1 cellular context compared by ENCODE assay signal in genomic region chr16:3596101-3596861, GRCh38.
TF ChIP-seq lines count a peak whose summit lies in the region.

No MANE protein-coding gene starts in this region.

TF ChIP-seq in HepG2, 621 proteins besides CTCF, POLR2A, EP300 and RAD21 (continued from another document and continues in another):
- TF ChIP-seq ZNF20 (CRISPR knock-in tag; IDR thresholded peaks at IDR 0.05) = 0 out of 2 replicates have a peak, but pooled peaks have one; percentile 44
- TF ChIP-seq REPIN1 (CRISPR knock-in tag; IDR thresholded peaks at IDR 0.05; ENCODE audit: borderline replicate concordance, low read depth) = peak; percentile 92; the same call in 1 of the 2 replicates
- no peak for TF ChIP-seq ZBTB3 (CRISPR knock-in tag; IDR thresholded peaks at IDR 0.05; ENCODE audit: borderline replicate concordance, low read depth)
- peak; percentile 65 for TF ChIP-seq ZBTB25 (CRISPR knock-in tag; IDR thresholded peaks at IDR 0.05)
- TF ChIP-seq SOX6 (IDR thresholded peaks at IDR 0.05) = no peak
- peak; percentile 88 for TF ChIP-seq SOX6 (CRISPR knock-in tag; IDR thresholded peaks at IDR 0.05)
- TF ChIP-seq NFKB2 (CRISPR knock-in tag; IDR thresholded peaks at IDR 0.05; ENCODE audit: borderline replicate concordance) = peak; percentile 78
- TF ChIP-seq KLF6 (CRISPR knock-in tag; IDR thresholded peaks at IDR 0.05) = 0 out of 2 replicates have a peak, but pooled peaks have one; percentile 63
- TF ChIP-seq ZNF335 (CRISPR knock-in tag; IDR thresholded peaks at IDR 0.05) = peak; percentile 27; the same call in 1 of the 2 replicates
- peak; percentile 85; the same call in 1 of the 2 replicates for TF ChIP-seq WIZ (CRISPR knock-in tag; IDR thresholded peaks at IDR 0.05)
- peak; percentile 90 for TF ChIP-seq ERF (CRISPR knock-in tag; IDR thresholded peaks at IDR 0.05)
- no peak for TF ChIP-seq CEBPZ (IDR thresholded peaks at IDR 0.05; ENCODE audit: low read length)
- 0 out of 2 replicates have a peak, but pooled peaks have one; percentile 59 for TF ChIP-seq BRCA1 (CRISPR knock-in tag; IDR thresholded peaks at IDR 0.05)
- TF ChIP-seq ETV6 (CRISPR knock-in tag; conservative IDR thresholded peaks at IDR 0.05) = 0 out of 2 replicates have a peak, but pooled peaks have one; percentile 57
- TF ChIP-seq, protein P1, sequence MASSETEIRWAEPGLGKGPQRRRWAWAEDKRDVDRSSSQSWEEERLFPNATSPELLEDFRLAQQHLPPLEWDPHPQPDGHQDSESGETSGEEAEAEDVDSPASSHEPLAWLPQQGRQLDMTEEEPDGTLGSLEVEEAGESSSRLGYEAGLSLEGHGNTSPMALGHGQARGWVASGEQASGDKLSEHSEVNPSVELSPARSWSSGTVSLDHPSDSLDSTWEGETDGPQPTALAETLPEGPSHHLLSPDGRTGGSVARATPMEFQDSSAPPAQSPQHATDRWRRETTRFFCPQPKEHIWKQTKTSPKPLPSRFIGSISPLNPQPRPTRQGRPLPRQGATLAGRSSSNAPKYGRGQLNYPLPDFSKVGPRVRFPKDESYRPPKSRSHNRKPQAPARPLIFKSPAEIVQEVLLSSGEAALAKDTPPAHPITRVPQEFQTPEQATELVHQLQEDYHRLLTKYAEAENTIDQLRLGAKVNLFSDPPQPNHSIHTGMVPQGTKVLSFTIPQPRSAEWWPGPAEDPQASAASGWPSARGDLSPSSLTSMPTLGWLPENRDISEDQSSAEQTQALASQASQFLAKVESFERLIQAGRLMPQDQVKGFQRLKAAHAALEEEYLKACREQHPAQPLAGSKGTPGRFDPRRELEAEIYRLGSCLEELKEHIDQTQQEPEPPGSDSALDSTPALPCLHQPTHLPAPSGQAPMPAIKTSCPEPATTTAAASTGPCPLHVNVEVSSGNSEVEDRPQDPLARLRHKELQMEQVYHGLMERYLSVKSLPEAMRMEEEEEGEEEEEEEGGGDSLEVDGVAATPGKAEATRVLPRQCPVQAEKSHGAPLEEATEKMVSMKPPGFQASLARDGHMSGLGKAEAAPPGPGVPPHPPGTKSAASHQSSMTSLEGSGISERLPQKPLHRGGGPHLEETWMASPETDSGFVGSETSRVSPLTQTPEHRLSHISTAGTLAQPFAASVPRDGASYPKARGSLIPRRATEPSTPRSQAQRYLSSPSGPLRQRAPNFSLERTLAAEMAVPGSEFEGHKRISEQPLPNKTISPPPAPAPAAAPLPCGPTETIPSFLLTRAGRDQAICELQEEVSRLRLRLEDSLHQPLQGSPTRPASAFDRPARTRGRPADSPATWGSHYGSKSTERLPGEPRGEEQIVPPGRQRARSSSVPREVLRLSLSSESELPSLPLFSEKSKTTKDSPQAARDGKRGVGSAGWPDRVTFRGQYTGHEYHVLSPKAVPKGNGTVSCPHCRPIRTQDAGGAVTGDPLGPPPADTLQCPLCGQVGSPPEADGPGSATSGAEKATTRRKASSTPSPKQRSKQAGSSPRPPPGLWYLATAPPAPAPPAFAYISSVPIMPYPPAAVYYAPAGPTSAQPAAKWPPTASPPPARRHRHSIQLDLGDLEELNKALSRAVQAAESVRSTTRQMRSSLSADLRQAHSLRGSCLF (CRISPR knock-in tag; IDR thresholded peaks at IDR 0.05; ENCODE audit: borderline replicate concordance) = no peak
- 0 out of 2 replicates have a peak, but pooled peaks have one; percentile 44 for TF ChIP-seq ONECUT2 (CRISPR knock-in tag; IDR thresholded peaks at IDR 0.05)
- TF ChIP-seq ZNF580 (CRISPR knock-in tag; IDR thresholded peaks at IDR 0.05; ENCODE audit: borderline replicate concordance, low read depth) = peak; percentile 86; the same call in 1 of the 2 replicates
- TF ChIP-seq HNRNPL (IDR thresholded peaks at IDR 0.05; ENCODE audit: low read depth, low read length) = peak; percentile 75; the same call in 1 of the 2 replicates
- TF ChIP-seq ZNF207 (IDR thresholded peaks at IDR 0.05; ENCODE audit: borderline replicate concordance) = no peak
- peak; percentile 92 for TF ChIP-seq ZGPAT (CRISPR knock-in tag; IDR thresholded peaks at IDR 0.05)
- TF ChIP-seq CC2D1A (CRISPR knock-in tag; IDR thresholded peaks at IDR 0.05) = no peak
- peak; percentile 96; the same call in 1 of the 2 replicates for TF ChIP-seq FOXK1 (CRISPR knock-in tag; IDR thresholded peaks at IDR 0.05; ENCODE audit: borderline replicate concordance, low read depth)
- TF ChIP-seq, protein P2, sequence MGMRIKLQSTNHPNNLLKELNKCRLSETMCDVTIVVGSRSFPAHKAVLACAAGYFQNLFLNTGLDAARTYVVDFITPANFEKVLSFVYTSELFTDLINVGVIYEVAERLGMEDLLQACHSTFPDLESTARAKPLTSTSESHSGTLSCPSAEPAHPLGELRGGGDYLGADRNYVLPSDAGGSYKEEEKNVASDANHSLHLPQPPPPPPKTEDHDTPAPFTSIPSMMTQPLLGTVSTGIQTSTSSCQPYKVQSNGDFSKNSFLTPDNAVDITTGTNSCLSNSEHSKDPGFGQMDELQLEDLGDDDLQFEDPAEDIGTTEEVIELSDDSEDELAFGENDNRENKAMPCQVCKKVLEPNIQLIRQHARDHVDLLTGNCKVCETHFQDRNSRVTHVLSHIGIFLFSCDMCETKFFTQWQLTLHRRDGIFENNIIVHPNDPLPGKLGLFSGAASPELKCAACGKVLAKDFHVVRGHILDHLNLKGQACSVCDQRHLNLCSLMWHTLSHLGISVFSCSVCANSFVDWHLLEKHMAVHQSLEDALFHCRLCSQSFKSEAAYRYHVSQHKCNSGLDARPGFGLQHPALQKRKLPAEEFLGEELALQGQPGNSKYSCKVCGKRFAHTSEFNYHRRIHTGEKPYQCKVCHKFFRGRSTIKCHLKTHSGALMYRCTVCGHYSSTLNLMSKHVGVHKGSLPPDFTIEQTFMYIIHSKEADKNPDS (CRISPR knock-in tag; IDR thresholded peaks at IDR 0.05) = peak; percentile 54; the same call in 1 of the 2 replicates
- TF ChIP-seq, protein P3, sequence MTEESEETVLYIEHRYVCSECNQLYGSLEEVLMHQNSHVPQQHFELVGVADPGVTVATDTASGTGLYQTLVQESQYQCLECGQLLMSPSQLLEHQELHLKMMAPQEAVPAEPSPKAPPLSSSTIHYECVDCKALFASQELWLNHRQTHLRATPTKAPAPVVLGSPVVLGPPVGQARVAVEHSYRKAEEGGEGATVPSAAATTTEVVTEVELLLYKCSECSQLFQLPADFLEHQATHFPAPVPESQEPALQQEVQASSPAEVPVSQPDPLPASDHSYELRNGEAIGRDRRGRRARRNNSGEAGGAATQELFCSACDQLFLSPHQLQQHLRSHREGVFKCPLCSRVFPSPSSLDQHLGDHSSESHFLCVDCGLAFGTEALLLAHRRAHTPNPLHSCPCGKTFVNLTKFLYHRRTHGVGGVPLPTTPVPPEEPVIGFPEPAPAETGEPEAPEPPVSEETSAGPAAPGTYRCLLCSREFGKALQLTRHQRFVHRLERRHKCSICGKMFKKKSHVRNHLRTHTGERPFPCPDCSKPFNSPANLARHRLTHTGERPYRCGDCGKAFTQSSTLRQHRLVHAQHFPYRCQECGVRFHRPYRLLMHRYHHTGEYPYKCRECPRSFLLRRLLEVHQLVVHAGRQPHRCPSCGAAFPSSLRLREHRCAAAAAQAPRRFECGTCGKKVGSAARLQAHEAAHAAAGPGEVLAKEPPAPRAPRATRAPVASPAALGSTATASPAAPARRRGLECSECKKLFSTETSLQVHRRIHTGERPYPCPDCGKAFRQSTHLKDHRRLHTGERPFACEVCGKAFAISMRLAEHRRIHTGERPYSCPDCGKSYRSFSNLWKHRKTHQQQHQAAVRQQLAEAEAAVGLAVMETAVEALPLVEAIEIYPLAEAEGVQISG (CRISPR knock-in tag; IDR thresholded peaks at IDR 0.05) = peak; percentile 88
- TF ChIP-seq, protein P4, sequence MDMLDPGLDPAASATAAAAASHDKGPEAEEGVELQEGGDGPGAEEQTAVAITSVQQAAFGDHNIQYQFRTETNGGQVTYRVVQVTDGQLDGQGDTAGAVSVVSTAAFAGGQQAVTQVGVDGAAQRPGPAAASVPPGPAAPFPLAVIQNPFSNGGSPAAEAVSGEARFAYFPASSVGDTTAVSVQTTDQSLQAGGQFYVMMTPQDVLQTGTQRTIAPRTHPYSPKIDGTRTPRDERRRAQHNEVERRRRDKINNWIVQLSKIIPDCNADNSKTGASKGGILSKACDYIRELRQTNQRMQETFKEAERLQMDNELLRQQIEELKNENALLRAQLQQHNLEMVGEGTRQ (IDR thresholded peaks at IDR 0.05; ENCODE audit: low read depth, low read length) = peak; percentile 80
- TF ChIP-seq, protein P4 (CRISPR knock-in tag; IDR thresholded peaks at IDR 0.05; ENCODE audit: borderline replicate concordance) = peak; percentile 46; the same call in 1 of the 2 replicates
- peak; percentile 84; the same call in 1 of the 2 replicates for TF ChIP-seq HOXD1 (CRISPR knock-in tag; IDR thresholded peaks at IDR 0.05)
- TF ChIP-seq ZMAT3 (CRISPR knock-in tag; conservative IDR thresholded peaks at IDR 0.05) = 0 out of 2 replicates have a peak, but pooled peaks have one; percentile 55
- 0 out of 2 replicates have a peak, but pooled peaks have one; percentile 34 for TF ChIP-seq STAT5B (CRISPR knock-in tag; IDR thresholded peaks at IDR 0.05)
- TF ChIP-seq SCMH1 (CRISPR knock-in tag; IDR thresholded peaks at IDR 0.05; ENCODE audit: borderline replicate concordance) = no peak
- TF ChIP-seq DR1 (CRISPR knock-in tag; IDR thresholded peaks at IDR 0.05) = 0 out of 2 replicates have a peak, but pooled peaks have one; percentile 30
- TF ChIP-seq ZFY (CRISPR knock-in tag; IDR thresholded peaks at IDR 0.05) = peak; percentile 85
- TF ChIP-seq, protein P5, sequence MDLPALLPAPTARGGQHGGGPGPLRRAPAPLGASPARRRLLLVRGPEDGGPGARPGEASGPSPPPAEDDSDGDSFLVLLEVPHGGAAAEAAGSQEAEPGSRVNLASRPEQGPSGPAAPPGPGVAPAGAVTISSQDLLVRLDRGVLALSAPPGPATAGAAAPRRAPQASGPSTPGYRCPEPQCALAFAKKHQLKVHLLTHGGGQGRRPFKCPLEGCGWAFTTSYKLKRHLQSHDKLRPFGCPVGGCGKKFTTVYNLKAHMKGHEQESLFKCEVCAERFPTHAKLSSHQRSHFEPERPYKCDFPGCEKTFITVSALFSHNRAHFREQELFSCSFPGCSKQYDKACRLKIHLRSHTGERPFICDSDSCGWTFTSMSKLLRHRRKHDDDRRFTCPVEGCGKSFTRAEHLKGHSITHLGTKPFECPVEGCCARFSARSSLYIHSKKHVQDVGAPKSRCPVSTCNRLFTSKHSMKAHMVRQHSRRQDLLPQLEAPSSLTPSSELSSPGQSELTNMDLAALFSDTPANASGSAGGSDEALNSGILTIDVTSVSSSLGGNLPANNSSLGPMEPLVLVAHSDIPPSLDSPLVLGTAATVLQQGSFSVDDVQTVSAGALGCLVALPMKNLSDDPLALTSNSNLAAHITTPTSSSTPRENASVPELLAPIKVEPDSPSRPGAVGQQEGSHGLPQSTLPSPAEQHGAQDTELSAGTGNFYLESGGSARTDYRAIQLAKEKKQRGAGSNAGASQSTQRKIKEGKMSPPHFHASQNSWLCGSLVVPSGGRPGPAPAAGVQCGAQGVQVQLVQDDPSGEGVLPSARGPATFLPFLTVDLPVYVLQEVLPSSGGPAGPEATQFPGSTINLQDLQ (CRISPR knock-in tag; IDR thresholded peaks at IDR 0.05) = 0 out of 2 replicates have a peak, but pooled peaks have one; percentile 28
- peak; percentile 73; the same call in 1 of the 2 replicates for TF ChIP-seq ZSCAN20 (CRISPR knock-in tag; IDR thresholded peaks at IDR 0.05; ENCODE audit: borderline replicate concordance)
